1 cellular context compared by ENCODE assay signal in the genomic region with DNA sequence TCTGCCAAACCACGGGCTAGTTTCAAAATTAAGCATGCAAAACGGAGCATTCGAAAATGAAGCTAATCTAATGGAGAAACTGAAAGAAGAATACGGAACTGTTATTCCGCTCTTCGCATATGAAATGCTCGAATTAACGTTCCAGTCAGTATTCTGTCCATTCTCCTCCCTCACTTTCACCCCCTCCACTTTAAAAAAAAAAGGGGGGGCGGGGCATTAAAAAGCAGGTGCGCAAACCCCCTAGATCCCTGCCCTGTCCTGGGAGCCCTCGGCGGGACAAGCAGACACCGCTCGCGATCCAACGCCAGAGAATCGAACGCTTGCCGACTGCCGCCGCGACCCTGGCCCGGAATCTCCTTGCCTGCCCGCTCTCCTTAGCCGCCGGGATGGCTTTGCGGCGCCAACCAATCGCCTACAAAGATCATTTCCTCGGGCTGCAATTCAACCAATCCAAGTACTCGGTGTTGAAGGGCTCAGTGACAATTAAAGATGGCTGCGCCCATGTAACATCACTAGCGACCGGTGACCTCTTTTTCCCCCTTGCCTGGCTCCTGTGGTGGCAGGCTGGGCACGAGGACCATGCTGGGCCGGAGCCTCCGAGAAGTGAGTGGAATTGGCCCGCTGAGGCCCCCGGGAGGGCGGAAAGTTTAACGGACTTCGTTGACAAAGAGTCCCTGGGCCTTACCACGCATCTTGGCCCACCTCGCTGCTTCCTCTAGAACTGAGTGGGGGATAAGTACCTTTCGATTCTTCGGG.
TF ChIP-seq lines count a peak whose summit lies in the region.

A gene with protein sequence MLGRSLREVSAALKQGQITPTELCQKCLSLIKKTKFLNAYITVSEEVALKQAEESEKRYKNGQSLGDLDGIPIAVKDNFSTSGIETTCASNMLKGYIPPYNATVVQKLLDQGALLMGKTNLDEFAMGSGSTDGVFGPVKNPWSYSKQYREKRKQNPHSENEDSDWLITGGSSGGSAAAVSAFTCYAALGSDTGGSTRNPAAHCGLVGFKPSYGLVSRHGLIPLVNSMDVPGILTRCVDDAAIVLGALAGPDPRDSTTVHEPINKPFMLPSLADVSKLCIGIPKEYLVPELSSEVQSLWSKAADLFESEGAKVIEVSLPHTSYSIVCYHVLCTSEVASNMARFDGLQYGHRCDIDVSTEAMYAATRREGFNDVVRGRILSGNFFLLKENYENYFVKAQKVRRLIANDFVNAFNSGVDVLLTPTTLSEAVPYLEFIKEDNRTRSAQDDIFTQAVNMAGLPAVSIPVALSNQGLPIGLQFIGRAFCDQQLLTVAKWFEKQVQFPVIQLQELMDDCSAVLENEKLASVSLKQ (plus strand): TSS at position 476 of the 756 bp plus-strand sequence. CDS start 104 bp downstream, at position 580.
A gene with protein sequence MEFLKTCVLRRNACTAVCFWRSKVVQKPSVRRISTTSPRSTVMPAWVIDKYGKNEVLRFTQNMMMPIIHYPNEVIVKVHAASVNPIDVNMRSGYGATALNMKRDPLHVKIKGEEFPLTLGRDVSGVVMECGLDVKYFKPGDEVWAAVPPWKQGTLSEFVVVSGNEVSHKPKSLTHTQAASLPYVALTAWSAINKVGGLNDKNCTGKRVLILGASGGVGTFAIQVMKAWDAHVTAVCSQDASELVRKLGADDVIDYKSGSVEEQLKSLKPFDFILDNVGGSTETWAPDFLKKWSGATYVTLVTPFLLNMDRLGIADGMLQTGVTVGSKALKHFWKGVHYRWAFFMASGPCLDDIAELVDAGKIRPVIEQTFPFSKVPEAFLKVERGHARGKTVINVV (minus strand): TSS at position 396 of the 756 bp plus-strand sequence. CDS start 477 bp downstream, outside the sequence.

TF ChIP-seq in HepG2, 621 proteins besides CTCF, POLR2A, EP300 and RAD21 (continued from another document and continues in another):
- TF ChIP-seq, protein P1, sequence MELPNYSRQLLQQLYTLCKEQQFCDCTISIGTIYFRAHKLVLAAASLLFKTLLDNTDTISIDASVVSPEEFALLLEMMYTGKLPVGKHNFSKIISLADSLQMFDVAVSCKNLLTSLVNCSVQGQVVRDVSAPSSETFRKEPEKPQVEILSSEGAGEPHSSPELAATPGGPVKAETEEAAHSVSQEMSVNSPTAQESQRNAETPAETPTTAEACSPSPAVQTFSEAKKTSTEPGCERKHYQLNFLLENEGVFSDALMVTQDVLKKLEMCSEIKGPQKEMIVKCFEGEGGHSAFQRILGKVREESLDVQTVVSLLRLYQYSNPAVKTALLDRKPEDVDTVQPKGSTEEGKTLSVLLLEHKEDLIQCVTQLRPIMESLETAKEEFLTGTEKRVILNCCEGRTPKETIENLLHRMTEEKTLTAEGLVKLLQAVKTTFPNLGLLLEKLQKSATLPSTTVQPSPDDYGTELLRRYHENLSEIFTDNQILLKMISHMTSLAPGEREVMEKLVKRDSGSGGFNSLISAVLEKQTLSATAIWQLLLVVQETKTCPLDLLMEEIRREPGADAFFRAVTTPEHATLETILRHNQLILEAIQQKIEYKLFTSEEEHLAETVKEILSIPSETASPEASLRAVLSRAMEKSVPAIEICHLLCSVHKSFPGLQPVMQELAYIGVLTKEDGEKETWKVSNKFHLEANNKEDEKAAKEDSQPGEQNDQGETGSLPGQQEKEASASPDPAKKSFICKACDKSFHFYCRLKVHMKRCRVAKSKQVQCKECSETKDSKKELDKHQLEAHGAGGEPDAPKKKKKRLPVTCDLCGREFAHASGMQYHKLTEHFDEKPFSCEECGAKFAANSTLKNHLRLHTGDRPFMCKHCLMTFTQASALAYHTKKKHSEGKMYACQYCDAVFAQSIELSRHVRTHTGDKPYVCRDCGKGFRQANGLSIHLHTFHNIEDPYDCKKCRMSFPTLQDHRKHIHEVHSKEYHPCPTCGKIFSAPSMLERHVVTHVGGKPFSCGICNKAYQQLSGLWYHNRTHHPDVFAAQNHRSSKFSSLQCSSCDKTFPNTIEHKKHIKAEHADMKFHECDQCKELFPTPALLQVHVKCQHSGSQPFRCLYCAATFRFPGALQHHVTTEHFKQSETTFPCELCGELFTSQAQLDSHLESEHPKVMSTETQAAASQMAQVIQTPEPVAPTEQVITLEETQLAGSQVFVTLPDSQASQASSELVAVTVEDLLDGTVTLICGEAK (IDR thresholded peaks at IDR 0.05) = no peak
- TF ChIP-seq, protein P1 (CRISPR knock-in tag; IDR thresholded peaks at IDR 0.05) = peak; percentile 31; the same call in 1 of the 2 replicates
- no peak for TF ChIP-seq GPN1 (CRISPR knock-in tag; IDR thresholded peaks at IDR 0.05; ENCODE audit: borderline replicate concordance)
- no peak for TF ChIP-seq TSC22D2 (CRISPR knock-in tag; IDR thresholded peaks at IDR 0.05; ENCODE audit: borderline replicate concordance)
- peak; percentile 33; the same call in 1 of the 2 replicates for TF ChIP-seq ZNF570 (CRISPR knock-in tag; IDR thresholded peaks at IDR 0.05; ENCODE audit: borderline replicate concordance)
- TF ChIP-seq, protein P2, sequence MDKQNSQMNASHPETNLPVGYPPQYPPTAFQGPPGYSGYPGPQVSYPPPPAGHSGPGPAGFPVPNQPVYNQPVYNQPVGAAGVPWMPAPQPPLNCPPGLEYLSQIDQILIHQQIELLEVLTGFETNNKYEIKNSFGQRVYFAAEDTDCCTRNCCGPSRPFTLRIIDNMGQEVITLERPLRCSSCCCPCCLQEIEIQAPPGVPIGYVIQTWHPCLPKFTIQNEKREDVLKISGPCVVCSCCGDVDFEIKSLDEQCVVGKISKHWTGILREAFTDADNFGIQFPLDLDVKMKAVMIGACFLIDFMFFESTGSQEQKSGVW (CRISPR knock-in tag; IDR thresholded peaks at IDR 0.05; ENCODE audit: borderline replicate concordance) = no peak
- no peak for TF ChIP-seq SMAD1 (CRISPR knock-in tag; IDR thresholded peaks at IDR 0.05; ENCODE audit: borderline replicate concordance, low read depth)
- TF ChIP-seq GZF1 (CRISPR knock-in tag; IDR thresholded peaks at IDR 0.05) = no peak
- no peak for TF ChIP-seq RELA (CRISPR knock-in tag; IDR thresholded peaks at IDR 0.05)
- TF ChIP-seq ZNF614 (CRISPR knock-in tag; IDR thresholded peaks at IDR 0.05; ENCODE audit: borderline replicate concordance) = no peak
- TF ChIP-seq JARID2 (CRISPR knock-in tag; IDR thresholded peaks at IDR 0.05; ENCODE audit: insufficient replicate concordance) = no peak
- TF ChIP-seq ZNF781 (CRISPR knock-in tag; IDR thresholded peaks at IDR 0.05; ENCODE audit: borderline replicate concordance, not compliant biosample characterization) = no peak
- TF ChIP-seq ZNF205 (CRISPR knock-in tag; IDR thresholded peaks at IDR 0.05) = no peak
- no peak for TF ChIP-seq PTBP1 (IDR thresholded peaks at IDR 0.05; ENCODE audit: low read depth, low read length, poor library complexity, severe bottlenecking)
- TF ChIP-seq SMAD3 (CRISPR knock-in tag; IDR thresholded peaks at IDR 0.05) = 0 out of 2 replicates have a peak, but pooled peaks have one; percentile 59
- TF ChIP-seq RFXANK (CRISPR knock-in tag; IDR thresholded peaks at IDR 0.05) = peak; percentile 57; the same call in 1 of the 2 replicates
- TF ChIP-seq, protein P3, sequence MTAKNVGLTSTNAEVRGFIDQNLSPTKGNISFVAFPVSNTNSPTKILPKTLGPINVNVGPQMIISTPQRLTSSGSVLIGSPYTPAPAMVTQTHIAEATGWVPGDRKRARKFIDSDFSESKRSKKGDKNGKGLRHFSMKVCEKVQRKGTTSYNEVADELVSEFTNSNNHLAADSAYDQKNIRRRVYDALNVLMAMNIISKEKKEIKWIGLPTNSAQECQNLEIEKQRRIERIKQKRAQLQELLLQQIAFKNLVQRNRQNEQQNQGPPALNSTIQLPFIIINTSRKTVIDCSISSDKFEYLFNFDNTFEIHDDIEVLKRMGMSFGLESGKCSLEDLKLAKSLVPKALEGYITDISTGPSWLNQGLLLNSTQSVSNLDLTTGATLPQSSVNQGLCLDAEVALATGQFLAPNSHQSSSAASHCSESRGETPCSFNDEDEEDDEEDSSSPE (CRISPR knock-in tag; IDR thresholded peaks at IDR 0.05) = no peak; the same call in 1 of the 2 replicates
- TF ChIP-seq, protein P4, sequence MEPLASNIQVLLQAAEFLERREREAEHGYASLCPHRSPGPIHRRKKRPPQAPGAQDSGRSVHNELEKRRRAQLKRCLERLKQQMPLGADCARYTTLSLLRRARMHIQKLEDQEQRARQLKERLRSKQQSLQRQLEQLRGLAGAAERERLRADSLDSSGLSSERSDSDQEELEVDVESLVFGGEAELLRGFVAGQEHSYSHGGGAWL (CRISPR knock-in tag; IDR thresholded peaks at IDR 0.05) = peak; percentile 69
- no peak for TF ChIP-seq ZKSCAN5 (CRISPR knock-in tag; IDR thresholded peaks at IDR 0.05)
- TF ChIP-seq, protein P5, sequence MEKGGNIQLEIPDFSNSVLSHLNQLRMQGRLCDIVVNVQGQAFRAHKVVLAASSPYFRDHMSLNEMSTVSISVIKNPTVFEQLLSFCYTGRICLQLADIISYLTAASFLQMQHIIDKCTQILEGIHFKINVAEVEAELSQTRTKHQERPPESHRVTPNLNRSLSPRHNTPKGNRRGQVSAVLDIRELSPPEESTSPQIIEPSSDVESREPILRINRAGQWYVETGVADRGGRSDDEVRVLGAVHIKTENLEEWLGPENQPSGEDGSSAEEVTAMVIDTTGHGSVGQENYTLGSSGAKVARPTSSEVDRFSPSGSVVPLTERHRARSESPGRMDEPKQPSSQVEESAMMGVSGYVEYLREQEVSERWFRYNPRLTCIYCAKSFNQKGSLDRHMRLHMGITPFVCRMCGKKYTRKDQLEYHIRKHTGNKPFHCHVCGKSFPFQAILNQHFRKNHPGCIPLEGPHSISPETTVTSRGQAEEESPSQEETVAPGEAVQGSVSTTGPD (CRISPR knock-in tag; IDR thresholded peaks at IDR 0.05) = no peak
- TF ChIP-seq, protein P6, sequence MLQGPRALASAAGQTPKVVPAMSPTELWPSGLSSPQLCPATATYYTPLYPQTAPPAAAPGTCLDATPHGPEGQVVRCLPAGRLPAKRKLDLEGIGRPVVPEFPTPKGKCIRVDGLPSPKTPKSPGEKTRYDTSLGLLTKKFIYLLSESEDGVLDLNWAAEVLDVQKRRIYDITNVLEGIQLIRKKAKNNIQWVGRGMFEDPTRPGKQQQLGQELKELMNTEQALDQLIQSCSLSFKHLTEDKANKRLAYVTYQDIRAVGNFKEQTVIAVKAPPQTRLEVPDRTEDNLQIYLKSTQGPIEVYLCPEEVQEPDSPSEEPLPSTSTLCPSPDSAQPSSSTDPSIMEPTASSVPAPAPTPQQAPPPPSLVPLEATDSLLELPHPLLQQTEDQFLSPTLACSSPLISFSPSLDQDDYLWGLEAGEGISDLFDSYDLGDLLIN (CRISPR knock-in tag; IDR thresholded peaks at IDR 0.05; ENCODE audit: borderline replicate concordance) = peak; percentile 83; the same call in 1 of the 2 replicates
- TF ChIP-seq, protein P7, sequence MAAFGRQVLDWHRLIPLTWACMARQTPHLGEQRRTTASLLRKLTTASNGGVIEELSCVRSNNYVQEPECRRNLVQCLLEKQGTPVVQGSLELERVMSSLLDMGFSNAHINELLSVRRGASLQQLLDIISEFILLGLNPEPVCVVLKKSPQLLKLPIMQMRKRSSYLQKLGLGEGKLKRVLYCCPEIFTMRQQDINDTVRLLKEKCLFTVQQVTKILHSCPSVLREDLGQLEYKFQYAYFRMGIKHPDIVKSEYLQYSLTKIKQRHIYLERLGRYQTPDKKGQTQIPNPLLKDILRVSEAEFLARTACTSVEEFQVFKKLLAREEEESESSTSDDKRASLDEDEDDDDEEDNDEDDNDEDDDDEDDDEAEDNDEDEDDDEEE (CRISPR knock-in tag; IDR thresholded peaks at IDR 0.05) = peak; percentile 67; the same call in 1 of the 2 replicates
- TF ChIP-seq ZNF615 (CRISPR knock-in tag; IDR thresholded peaks at IDR 0.05; ENCODE audit: borderline replicate concordance) = no peak
- TF ChIP-seq ZNF530 (CRISPR knock-in tag; IDR thresholded peaks at IDR 0.05; ENCODE audit: low read depth) = no peak
- TF ChIP-seq, protein P8, sequence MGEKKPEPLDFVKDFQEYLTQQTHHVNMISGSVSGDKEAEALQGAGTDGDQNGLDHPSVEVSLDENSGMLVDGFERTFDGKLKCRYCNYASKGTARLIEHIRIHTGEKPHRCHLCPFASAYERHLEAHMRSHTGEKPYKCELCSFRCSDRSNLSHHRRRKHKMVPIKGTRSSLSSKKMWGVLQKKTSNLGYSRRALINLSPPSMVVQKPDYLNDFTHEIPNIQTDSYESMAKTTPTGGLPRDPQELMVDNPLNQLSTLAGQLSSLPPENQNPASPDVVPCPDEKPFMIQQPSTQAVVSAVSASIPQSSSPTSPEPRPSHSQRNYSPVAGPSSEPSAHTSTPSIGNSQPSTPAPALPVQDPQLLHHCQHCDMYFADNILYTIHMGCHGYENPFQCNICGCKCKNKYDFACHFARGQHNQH (CRISPR knock-in tag; IDR thresholded peaks at IDR 0.05) = no peak; the same call in 1 of the 2 replicates
